8 cellular contexts compared by ENCODE assay signal in the genomic region with DNA sequence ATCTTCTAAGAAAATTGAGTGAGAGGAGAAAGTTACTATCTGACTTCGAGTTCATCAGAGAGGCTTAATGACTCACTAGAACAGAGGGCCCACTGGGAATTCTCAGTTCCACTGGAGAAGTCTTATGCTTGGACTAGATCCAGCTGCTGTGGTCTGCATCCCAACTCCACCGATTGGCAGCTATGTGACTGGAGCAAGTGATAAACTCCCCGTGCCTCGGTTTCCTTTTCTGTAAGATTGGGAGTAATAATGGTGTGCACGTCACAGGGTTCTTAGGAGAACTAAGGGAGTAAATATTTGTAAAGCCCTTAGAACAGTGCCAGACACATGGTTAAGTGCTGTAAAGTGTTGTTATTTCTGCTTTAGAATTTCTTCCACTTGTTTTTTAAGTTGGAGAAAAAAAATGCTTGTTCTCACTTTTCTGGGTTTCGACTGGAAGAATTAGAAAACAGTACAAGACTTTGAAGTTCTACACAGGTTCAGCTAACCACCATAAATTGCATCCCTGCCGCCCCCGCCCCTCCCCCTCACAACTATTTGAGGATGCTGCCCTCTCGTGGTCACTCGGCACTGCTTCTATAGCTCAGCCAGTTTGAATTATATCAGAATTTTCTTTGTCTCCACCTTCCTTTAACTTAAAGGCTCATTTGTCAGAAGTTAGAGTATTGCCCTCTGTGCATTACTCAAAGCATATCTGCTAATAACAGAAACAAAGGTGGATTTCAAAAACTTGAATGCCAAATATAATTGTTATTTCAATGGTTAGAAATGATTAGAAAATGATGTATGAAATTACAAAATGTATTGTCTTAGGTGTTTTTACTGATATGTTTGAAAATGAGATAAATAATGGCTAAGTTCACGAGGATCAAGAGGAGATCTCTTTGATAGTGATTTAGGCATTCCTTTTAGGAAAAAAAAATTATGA.
DNase-seq lines count a peak whose midpoint lies in the region; ATAC-seq and TF ChIP-seq lines count a peak whose summit lies in the region.

No MANE protein-coding gene starts in this region.

- no peak overlapping the region for H3K4me3 ChIP-seq in H7 (ENCODE audit: insufficient read depth, low read depth, low read length)

- no peaks in the 10 kb centered on the region for H3K36me3 Mint-ChIP-seq in CD14-positive monocyte
- H3K36me3 Mint-ChIP-seq in central memory CD8-positive, alpha-beta T cell (ENCODE audit: insufficient read depth), result no peaks in the 10 kb centered on the region

- no peaks in the 10 kb centered on the region for H3K9me3 Mint-ChIP-seq in CD14-positive monocyte
- no peaks in the 10 kb centered on the region for H3K9me3 Mint-ChIP-seq in central memory CD8-positive, alpha-beta T cell

- intact Hi-C loops in CD14-positive monocyte (cut with micrococcal nuclease), result loop anchor here (2.0 to 10.0 kb wide), 7 partner anchors 43 to 222 kb away; a partner anchor contains a TSS
- intact Hi-C loops in left colon (cut with DNase I, micrococcal nuclease), result loop anchor here in 1 of 2 donors (5.0 to 10.0 kb wide), 2 partner anchors 42 to 219 kb away; no protein-coding TSS in a partner anchor

- H3K36me3 ChIP-seq in H7 (replicated peaks; ENCODE audit: control insufficient read depth, insufficient read depth, low read length), result no peaks in the 10 kb centered on the region

- no peak for ATAC-seq in central memory CD8-positive, alpha-beta T cell (replicated peaks; ENCODE audit: extremely low read depth, poor library complexity, severe bottlenecking)
- ATAC-seq in left colon, result peak; percentile 81
- no peak for ATAC-seq in GM18858 (IDR thresholded peaks at IDR 0.05; ENCODE audit: unreplicated experiment)

- H3K4me1 Mint-ChIP-seq in CD14-positive monocyte, result peaks cover 29% of the 10 kb centered on the region
- no peaks in the 10 kb centered on the region for H3K4me1 Mint-ChIP-seq in central memory CD8-positive, alpha-beta T cell

- H3K27me3 Mint-ChIP-seq in CD14-positive monocyte (ENCODE audit: low read depth in 3 of 3), result peaks cover 0 to 4% (median 3%) of the 10 kb centered on the region in 3 donors
- no peaks in the 10 kb centered on the region for H3K27me3 Mint-ChIP-seq in central memory CD8-positive, alpha-beta T cell

- peak overlapping the region in 1 of 7 donors; percentile 68 for H3K27ac Mint-ChIP-seq in CD14-positive monocyte
- no peak overlapping the region for H3K27ac Mint-ChIP-seq in central memory CD8-positive, alpha-beta T cell (ENCODE audit: low read depth)

- DNase-seq in CD14-positive monocyte (ENCODE audit: low spot score) (peak; percentile 66), H7 (peak; percentile 39), NCI-H226 (peak; percentile 41), left colon (peak; percentile 39 to 83)
- peak; percentile 61 for DNase-seq in activated CD4-positive, CD25-positive, alpha-beta regulatory T cell treated with anti-CD3 and anti-CD28 coated beads, Interleukin-2, amount 50 U/mL, for 72 hours
- peak; percentile 19 to 46 for DNase-seq in central memory CD8-positive, alpha-beta T cell (ENCODE audit: low spot score in 2 of 2)
- peak; percentile 73 to 77 for DNase-seq in stimulated activated CD4-positive, alpha-beta T cell treated with anti-CD3 and anti-CD28 coated beads, Interleukin-2, amount 100 ng/mL, for 24 hours

- no peaks in the 10 kb centered on the region for H3K27me3 ChIP-seq in H7 (ENCODE audit: control insufficient read depth, insufficient read depth, low read length)

- peak; percentile 83 for TF ChIP-seq CTCF in CD14-positive monocyte (IDR thresholded peaks at IDR 0.05)

- no peak overlapping the region for H3K4me3 Mint-ChIP-seq in CD14-positive monocyte
- H3K4me3 Mint-ChIP-seq in central memory CD8-positive, alpha-beta T cell, result no peak overlapping the region
